In the genomic region with DNA sequence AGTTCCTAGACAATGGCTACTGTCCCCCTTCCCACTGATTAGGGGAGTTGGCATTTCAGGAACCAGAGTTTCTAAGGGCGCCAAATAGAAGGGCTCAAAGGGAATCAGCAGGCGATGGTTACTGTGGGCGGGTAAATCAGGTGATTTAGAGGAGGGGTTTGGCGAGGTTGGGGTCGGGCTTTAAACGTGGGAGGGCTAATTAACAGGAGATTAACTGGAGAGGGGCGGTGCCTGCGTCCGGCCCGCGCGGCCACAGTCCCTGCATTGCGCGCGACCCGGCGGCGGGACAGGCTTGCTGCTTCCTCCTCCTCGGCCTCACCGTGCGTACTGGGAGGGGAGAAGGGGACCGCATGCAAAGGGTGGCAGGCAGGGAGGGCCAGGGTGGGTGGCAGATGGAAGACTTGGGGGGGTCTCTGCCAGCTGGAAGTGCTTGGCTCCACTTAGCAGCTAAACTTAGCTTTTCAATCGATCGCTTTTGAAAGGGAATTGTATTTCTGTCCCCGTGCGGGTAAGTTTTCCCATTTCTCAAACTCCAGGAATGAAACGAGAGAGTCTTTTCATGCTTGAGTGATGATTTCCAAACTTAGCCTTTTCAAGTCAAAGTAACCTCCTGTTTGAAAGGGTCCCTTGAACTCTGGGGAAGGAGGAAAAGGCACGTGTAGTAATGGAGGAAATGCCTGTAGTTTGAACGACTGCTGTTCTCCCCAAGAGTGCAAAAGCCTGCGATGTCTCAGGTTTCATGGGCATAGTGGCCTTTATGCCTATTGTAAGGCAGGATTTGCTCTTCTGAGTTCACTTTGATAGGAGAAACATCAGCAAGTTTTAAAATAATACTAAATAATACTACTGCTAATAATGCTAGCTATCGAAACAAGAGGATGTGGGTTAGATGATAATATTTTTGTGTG, we compare ENCODE assay signal across 8 cellular contexts.
DNase-seq lines count a peak whose midpoint lies in the region; ATAC-seq and TF ChIP-seq lines count a peak whose summit lies in the region.

Gene MGST1 (plus strand): TSS at position 255 of the 908 bp plus-strand sequence. CDS start 6,608 bp downstream, outside the sequence.

- H3K9me3 ChIP-seq in subcutaneous abdominal adipose tissue (ENCODE audit: control insufficient read depth in 5 of 5, low read length in 5 of 5) = no peaks in the 10 kb centered on the region

- H3K9ac ChIP-seq in subcutaneous abdominal adipose tissue (ENCODE audit: low read length in 5 of 5) = peak within 1 kb of the TSS; percentile 89 to 100 (median 97)

- H3K36me3 ChIP-seq in subcutaneous abdominal adipose tissue (ENCODE audit: control insufficient read depth in 5 of 5, insufficient read depth in 5 of 5, low read length in 5 of 5) = no peaks in the 10 kb centered on the region

- ATAC-seq in HG02798 (IDR thresholded peaks at IDR 0.05; ENCODE audit: poor library complexity, unreplicated experiment) = peak; percentile 66
- ATAC-seq in GM21367 (IDR thresholded peaks at IDR 0.05; ENCODE audit: unreplicated experiment) = no peak

- H3K4me1 ChIP-seq in subcutaneous abdominal adipose tissue (ENCODE audit: control insufficient read depth in 5 of 5, insufficient read depth in 5 of 5, low read length in 5 of 5) = peaks cover 5 to 36% (median 24%) of the 10 kb centered on the region in 5 donors

- TF ChIP-seq CTCF in GM10248 (IDR thresholded peaks at IDR 0.05; ENCODE audit: control extremely low read depth, extremely low read depth, low read depth, missing control alignments) (no peak), choroid plexus epithelial cell (conservative IDR thresholded peaks at IDR 0.05; ENCODE audit: low read depth, low read length) (no peak)

- peak; percentile 39 for DNase-seq in GM10248 (ENCODE audit: extremely low spot score)
- DNase-seq in NCI-H524 treated with DMSO at 0.1 percent for 48 hours (lab: John Stamatoyannopoulos, UW) = peak; percentile 69
- DNase-seq in choroid plexus epithelial cell (ENCODE audit: low read depth) = peak; percentile 66
- DNase-seq in kidney tubule cell (ENCODE audit: low spot score) = peak; percentile 79
- DNase-seq in activated gamma-delta T cell (lab: John Stamatoyannopoulos, UW) = no peak

- H3K27me3 ChIP-seq in subcutaneous abdominal adipose tissue (ENCODE audit: control insufficient read depth in 5 of 5, insufficient read depth in 4 of 5, low read length in 5 of 5) = no peaks in the 10 kb centered on the region

- POLR2A ChIA-PET in GM10248 (lab: Yijun Ruan, JAX) = no interaction called here

- peak within 1 kb of the TSS; percentile 99 for H3K27ac ChIP-seq in subcutaneous abdominal adipose tissue (ENCODE audit: low read depth, low read length)

- CTCF ChIA-PET in GM10248 (lab: Yijun Ruan, JAX) = no interaction called here

- peak within 1 kb of the TSS; percentile 77 for H3K4me3 ChIP-seq in choroid plexus epithelial cell (ENCODE audit: low read depth, low read length)
- H3K4me3 ChIP-seq in subcutaneous abdominal adipose tissue (ENCODE audit: low read depth in 1 of 5, low read length in 5 of 5) = peak within 1 kb of the TSS; percentile 73 to 93 (median 84)
